In the genomic region with DNA sequence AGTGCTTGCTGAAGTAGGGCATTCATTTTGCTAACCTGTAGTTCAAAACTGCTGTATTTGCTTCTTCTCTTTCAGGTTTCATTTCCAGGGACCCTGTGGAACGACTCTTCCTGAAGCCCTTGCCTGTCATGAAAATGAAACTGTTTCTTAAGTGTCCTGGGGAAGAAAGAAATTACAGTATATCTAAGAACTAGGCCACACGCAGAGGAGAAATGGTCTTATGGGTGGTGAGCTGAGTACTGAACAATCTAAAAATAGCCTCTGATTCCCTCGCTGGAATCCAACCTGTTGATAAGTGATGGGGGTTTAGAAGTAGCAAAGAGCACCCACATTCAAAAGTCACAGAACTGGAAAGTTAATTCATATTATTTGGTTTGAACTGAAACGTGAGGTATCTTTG, we compare ENCODE assay signal across 16 cellular contexts. TPM values are rescaled to one million over a fixed set of nuclear protein-coding genes. Genes with fewer than 3 reads are reported as not detected.
A peak's percentile ranks its signal among the peaks of the same experiment; 100 is the strongest.
DNase-seq lines count a peak whose midpoint lies in the region; ATAC-seq and FAIRE-seq lines count a peak whose summit lies in the region.
"Had no signal": no experiment of that assay in that cellular context is flagged by ENCODE, and none has a peak within 500 bp of the region (broad histone marks: within the 10 kb centered on the region; RNA-seq: fewer than 3 reads in every experiment).

No MANE protein-coding gene starts in this region.

- peak overlapping the region in 2 of 3 donors; percentile 9 to 10 for H3K27ac Mint-ChIP-seq in CD4-positive, CD25-positive, alpha-beta regulatory T cell
- peak overlapping the region; percentile 29 to 46 for H3K27ac Mint-ChIP-seq in T-cell
- peak overlapping the region; percentile 74 for H3K27ac Mint-ChIP-seq in memory B cell
- H3K27ac Mint-ChIP-seq: dendritic cell treated with granulocyte-macrophage colony-stimulating factor and Interleukin-4, amounts not matched to agents 40 ng/mL and 50 ng/mL, for 4 days had no signal

- peaks cover 8% of the 10 kb centered on the region for H3K36me3 Mint-ChIP-seq in CD4-positive, CD25-positive, alpha-beta regulatory T cell
- H3K36me3 Mint-ChIP-seq in T-cell (peaks cover 8% of the 10 kb centered on the region), memory B cell (peaks cover 3% of the 10 kb centered on the region)

- H3K27me3 Mint-ChIP-seq in CD4-positive, CD25-positive, alpha-beta regulatory T cell = no peaks in the 10 kb centered on the region
- H3K27me3 Mint-ChIP-seq in T-cell = no peaks in the 10 kb centered on the region
- no peaks in the 10 kb centered on the region for H3K27me3 Mint-ChIP-seq in memory B cell
- H3K27me3 Mint-ChIP-seq: dendritic cell treated with granulocyte-macrophage colony-stimulating factor and Interleukin-4, amounts not matched to agents 40 ng/mL and 50 ng/mL, for 4 days had no signal

- H3K36me3 ChIP-seq in CD4-positive, CD25-positive, alpha-beta regulatory T cell (ENCODE audit: control insufficient read depth, insufficient read depth, low read length) = no peaks in the 10 kb centered on the region

- ATAC-seq in CD4-positive, CD25-positive, alpha-beta regulatory T cell (ENCODE audit: low read depth in 2 of 2) = no peak
- ATAC-seq in T-cell (replicated peaks in 1 of 4) (no peak), memory B cell (ENCODE audit: low read depth) (no peak)

- H3K4me3 ChIP-seq in CD4-positive, CD25-positive, alpha-beta regulatory T cell (ENCODE audit: low read depth, low read length) = no peak overlapping the region
- H3K4me3 ChIP-seq: suprapubic skin had no signal

- no peaks in the 10 kb centered on the region for H3K9me3 Mint-ChIP-seq in CD4-positive, CD25-positive, alpha-beta regulatory T cell
- no peaks in the 10 kb centered on the region for H3K9me3 Mint-ChIP-seq in T-cell
- no peaks in the 10 kb centered on the region for H3K9me3 Mint-ChIP-seq in memory B cell
- H3K9me3 Mint-ChIP-seq: CD8-positive, alpha-beta memory T cell; dendritic cell treated with granulocyte-macrophage colony-stimulating factor and Interleukin-4, amounts not matched to agents 40 ng/mL and 50 ng/mL, for 4 days had no signal

- CTCF ChIA-PET in T-cell (lab: Charles Lee) = interaction anchor here in 1 of 2 donors (0.6 to 1.0 kb wide), 2 partner anchors 37 to 54 kb away, joined by 3 to 4 read pairs; a partner anchor contains a TSS

- DNase-seq in CD4-positive, CD25-positive, alpha-beta regulatory T cell = peak in 1 of 3 donors; percentile 43
- DNase-seq in GM19239 (ENCODE audit: insufficient read length, low spot score) (no peak), T-cell (no peak), memory B cell (ENCODE audit: low spot score in 2 of 2) (no peak), kidney tubule cell (ENCODE audit: low spot score) (no peak), NCI-H226 (no peak)
- no peak for DNase-seq in activated CD8-positive, alpha-beta memory T cell treated with anti-CD3 and anti-CD28 coated beads, Interleukin-2, amount 50 U/mL, for 4 hours
- DNase-seq: activated CD4-positive, CD25-positive, alpha-beta regulatory T cell treated with anti-CD3 and anti-CD28 coated beads, Interleukin-2, amount 50 U/mL, for 72 hours; CD8-positive, alpha-beta memory T cell; GF-D8; NCI-H1694; NCI-H748 treated with DMSO at 0.1 percent for 48 hours; retina; SK-N-SH had no signal

- H3K4me1 Mint-ChIP-seq in CD4-positive, CD25-positive, alpha-beta regulatory T cell = peaks cover 11 to 40% (median 27%) of the 10 kb centered on the region in 4 donors
- H3K4me1 Mint-ChIP-seq in T-cell (peaks cover 32 to 37% (median 32%) of the 10 kb centered on the region in 3 donors), memory B cell (peaks cover 25% of the 10 kb centered on the region)

- H3K9me3 ChIP-seq in CD4-positive, CD25-positive, alpha-beta regulatory T cell (ENCODE audit: control insufficient read depth in 2 of 2, low read length in 2 of 2) = no peaks in the 10 kb centered on the region
- H3K9me3 ChIP-seq: SK-N-SH, suprapubic skin had no signal

- peak; percentile 62 for FAIRE-seq in GM19239 (lab: Jason Lieb, UNC)

- POLR2A ChIA-PET in T-cell (lab: Charles Lee) = no interaction called here

- H3K4me3 Mint-ChIP-seq in CD4-positive, CD25-positive, alpha-beta regulatory T cell = peak overlapping the region in 3 of 4 donors; percentile 10 to 16 (median 10)
- H3K4me3 Mint-ChIP-seq in T-cell (no peak overlapping the region), memory B cell (no peak overlapping the region)
- H3K4me3 Mint-ChIP-seq: CD8-positive, alpha-beta memory T cell; dendritic cell treated with granulocyte-macrophage colony-stimulating factor and Interleukin-4, amounts not matched to agents 40 ng/mL and 50 ng/mL, for 4 days had no signal

- no peak overlapping the region for H3K27ac ChIP-seq in CD4-positive, CD25-positive, alpha-beta regulatory T cell (ENCODE audit: insufficient read depth, low read length, poor library complexity, severe bottlenecking)
- H3K27ac ChIP-seq: suprapubic skin had no signal

- H3K4me1 ChIP-seq in CD4-positive, CD25-positive, alpha-beta regulatory T cell (ENCODE audit: control insufficient read depth, insufficient read depth, low read length, poor library complexity, severe bottlenecking) = peaks cover 19% of the 10 kb centered on the region

- no peaks in the 10 kb centered on the region for H3K27me3 ChIP-seq in CD4-positive, CD25-positive, alpha-beta regulatory T cell (ENCODE audit: control insufficient read depth, insufficient read depth, low read length)
- H3K27me3 ChIP-seq: suprapubic skin had no signal

RNA-seq across cellular contexts. Expression of a gene that starts 3.4 kb away (rescaled TPM):
- total RNA-seq in CD4-positive, CD25-positive, alpha-beta regulatory T cell = 50.2 TPM
- 100 to 1,000 TPM; 127 to 145 (median 130) TPM for polyA plus RNA-seq in CD4-positive, CD25-positive, alpha-beta regulatory T cell
- 10 to 100 TPM; 46.9 to 62.3 (median 59.3) TPM for total RNA-seq in T-cell

RNA-seq across cellular contexts. Expression of a gene that starts 37.3 kb away (rescaled TPM):
- 8.2 TPM for total RNA-seq in CD4-positive, CD25-positive, alpha-beta regulatory T cell
- 10 to 100 TPM in 3 of 4 donors, 1 to 10 TPM in 1; 9.7 to 12.5 (median 11.2) TPM for polyA plus RNA-seq in CD4-positive, CD25-positive, alpha-beta regulatory T cell
- 10 to 100 TPM; 11.7 to 21.5 (median 16.8) TPM for total RNA-seq in T-cell

Comparison
In these comparisons a context has a peak if more than half of its experiments do, and no peak if none do; other contexts are left out.
1. H3K27ac Mint-ChIP-seq: peak in every context shown above with its lines; median percentile 74 in memory B cell; 38 in T-cell; 10 in CD4-positive, CD25-positive, alpha-beta regulatory T cell.
2. H3K4me3 Mint-ChIP-seq: peak in CD4-positive, CD25-positive, alpha-beta regulatory T cell (3 of 4); none in T-cell (0 of 3) and memory B cell (single experiment).